Comparison of ENCODE assay signal across 15 cellular contexts in the genomic region with DNA sequence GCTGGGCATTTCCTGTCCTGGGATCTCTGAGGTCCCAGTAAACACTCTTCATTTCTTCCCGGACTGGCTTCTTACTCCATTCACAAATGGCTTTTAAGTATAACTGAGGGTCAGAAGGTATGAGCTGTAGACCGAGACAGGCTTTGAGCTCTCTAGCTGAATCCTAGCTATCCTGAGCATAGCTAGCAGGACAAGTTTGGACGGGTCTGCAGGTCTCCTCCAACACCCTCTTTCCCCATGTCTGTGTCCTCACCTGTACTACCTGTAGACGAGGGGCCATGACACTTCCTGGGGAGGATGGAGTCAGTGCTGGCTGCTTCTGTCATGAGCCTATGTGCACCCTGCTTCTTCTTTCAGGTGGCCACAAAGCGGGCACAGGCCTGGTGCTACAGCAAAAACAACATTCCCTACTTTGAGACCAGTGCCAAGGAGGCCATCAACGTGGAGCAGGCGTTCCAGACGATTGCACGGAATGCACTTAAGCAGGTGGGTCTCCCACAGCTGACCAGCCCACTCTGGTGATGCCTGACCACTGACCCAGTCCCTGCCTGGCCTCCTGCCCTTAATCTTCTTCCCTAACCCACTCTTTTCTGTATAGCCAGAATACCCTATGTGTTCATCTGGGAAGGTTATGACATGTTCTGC.
DNase-seq lines count a peak whose midpoint lies in the region; ATAC-seq and TF ChIP-seq lines count a peak whose summit lies in the region.
"Had no signal": no experiment of that assay in that cellular context is flagged by ENCODE, and none has a peak within 500 bp of the region (broad histone marks: within the 10 kb centered on the region; RNA-seq: fewer than 3 reads in every experiment).

No MANE protein-coding gene starts in this region.

- TF ChIP-seq EP300 in ovary (IDR thresholded peaks at IDR 0.05) = no peak

- H3K27me3 Mint-ChIP-seq in stimulated activated naive CD8-positive, alpha-beta T cell treated with anti-CD3 and anti-CD28 coated beads, Interleukin-15, Interleukin-2, amounts not matched to agents 100 ng/mL and 50 ng/mL, for 24 hours = no peaks in the 10 kb centered on the region
- no peaks in the 10 kb centered on the region for H3K27me3 Mint-ChIP-seq in activated naive CD8-positive, alpha-beta T cell treated with anti-CD3 and anti-CD28 coated beads, Interleukin-2, amount 50 U/mL, for 24 hours
- H3K27me3 Mint-ChIP-seq in naive thymus-derived CD4-positive, alpha-beta T cell = no peaks in the 10 kb centered on the region

- 85 to 88% (median 86%) methylated on average over 9 of the region's 9 CpGs for WGBS in ovary, 3 donors
- 92 to 95% (median 94%) methylated on average over 9 of the region's 9 CpGs for WGBS in spleen, 5 donors

- no peaks in the 10 kb centered on the region for H3K27me3 ChIP-seq in naive thymus-derived CD4-positive, alpha-beta T cell (ENCODE audit: control insufficient read depth in 2 of 2, insufficient read depth in 2 of 2, low read length in 2 of 2)
- H3K27me3 ChIP-seq in ovary (no peaks in the 10 kb centered on the region), spleen (replicated peaks in 1 of 7) (no peaks in the 10 kb centered on the region)
- H3K27me3 ChIP-seq: ascending aorta had no signal

- no peak for DNase-seq in stimulated activated naive CD8-positive, alpha-beta T cell treated with anti-CD3 and anti-CD28 coated beads, Interleukin-15, Interleukin-2, amounts not matched to agents 100 U/mL and 50 U/mL, for 24 hours
- DNase-seq in activated naive CD8-positive, alpha-beta T cell treated with anti-CD3 and anti-CD28 coated beads, Interleukin-2, amount 50 U/mL, for 24 hours = no peak
- no peak for DNase-seq in naive thymus-derived CD4-positive, alpha-beta T cell
- DNase-seq in ovary (no peak), spleen (no peak)
- no peak for DNase-seq in activated CD4-positive, CD25-positive, alpha-beta regulatory T cell (lab: John Stamatoyannopoulos, UW)
- DNase-seq: dermis blood vessel endothelial cell, DMS53, KG1, kidney glomerular epithelial cell, NCI-H1092 treated with DMSO at 0.1 percent for 48 hours had no signal

- TF ChIP-seq CTCF in ovary (IDR thresholded peaks at IDR 0.05) (no peak), spleen (IDR thresholded peaks at IDR 0.05 in 8 of 11, conservative IDR thresholded peaks at IDR 0.05 in 3 of 11) (no peak)

- peaks cover 7 to 52% (median 14%) of the 10 kb centered on the region in 3 experiments for H3K36me3 ChIP-seq in naive thymus-derived CD4-positive, alpha-beta T cell (ENCODE audit: control insufficient read depth in 2 of 3, insufficient read depth in 3 of 3, low read length in 3 of 3)
- H3K36me3 ChIP-seq in ovary (no peaks in the 10 kb centered on the region), spleen (peaks cover 0 to 71% (median 50%) of the 10 kb centered on the region in 6 donors)

- no peaks in the 10 kb centered on the region for H3K9me3 ChIP-seq in naive thymus-derived CD4-positive, alpha-beta T cell (ENCODE audit: control insufficient read depth in 2 of 3, low read length in 3 of 3)
- H3K9me3 ChIP-seq in ovary = no peaks in the 10 kb centered on the region
- no peaks in the 10 kb centered on the region for H3K9me3 ChIP-seq in spleen
- H3K9me3 ChIP-seq: ascending aorta, thoracic aorta had no signal

- no peak for TF ChIP-seq POLR2A in ovary (IDR thresholded peaks at IDR 0.05)
- no peak for TF ChIP-seq POLR2A in spleen (IDR thresholded peaks at IDR 0.05)

- POLR2A ChIA-PET in naive thymus-derived CD4-positive, alpha-beta T cell (lab: Charles Lee) = interaction anchor here (0.6 to 0.7 kb wide), 2 partner anchors 9 to 12 kb away, joined by 3 read pairs; no protein-coding TSS in a partner anchor

- no peak overlapping the region for H3K4me3 ChIP-seq in naive thymus-derived CD4-positive, alpha-beta T cell (ENCODE audit: low read length)
- H3K4me3 ChIP-seq in ovary (no peak overlapping the region), spleen (no peak overlapping the region)
- H3K4me3 ChIP-seq: ascending aorta, thoracic aorta had no signal

- H3K27ac ChIP-seq in naive thymus-derived CD4-positive, alpha-beta T cell (ENCODE audit: low read depth, low read length) = peak overlapping the region; percentile 74
- H3K27ac ChIP-seq in ovary (no peak overlapping the region), spleen (peak overlapping the region in 3 of 8 donors; percentile 81 to 83 (median 83))

- peaks cover 69% of the 10 kb centered on the region for H3K4me1 Mint-ChIP-seq in stimulated activated naive CD8-positive, alpha-beta T cell treated with anti-CD3 and anti-CD28 coated beads, Interleukin-15, Interleukin-2, amounts not matched to agents 100 ng/mL and 50 ng/mL, for 24 hours (ENCODE audit: low read depth)
- peaks cover 53% of the 10 kb centered on the region for H3K4me1 Mint-ChIP-seq in activated naive CD8-positive, alpha-beta T cell treated with anti-CD3 and anti-CD28 coated beads, Interleukin-2, amount 50 U/mL, for 24 hours
- peaks cover 40 to 73% (median 59%) of the 10 kb centered on the region in 7 donors for H3K4me1 Mint-ChIP-seq in naive thymus-derived CD4-positive, alpha-beta T cell

- intact Hi-C loops in naive thymus-derived CD4-positive, alpha-beta T cell (cut with micrococcal nuclease) = no loop called here
- intact Hi-C loops in ovary (cut with DNase I) (no loop called here), spleen (cut with DNase I; ENCODE audit: low total_unique reads) (no loop called here)

- CTCF ChIA-PET in naive thymus-derived CD4-positive, alpha-beta T cell (lab: Charles Lee) = interaction anchor here (0.6 to 1.5 kb wide), 3 partner anchors 126 to 260 kb away, joined by 3 to 4 read pairs (median 3); no protein-coding TSS in a partner anchor

- no peak overlapping the region for H3K4me3 Mint-ChIP-seq in stimulated activated naive CD8-positive, alpha-beta T cell treated with anti-CD3 and anti-CD28 coated beads, Interleukin-15, Interleukin-2, amounts not matched to agents 100 ng/mL and 50 ng/mL, for 24 hours
- H3K4me3 Mint-ChIP-seq in activated naive CD8-positive, alpha-beta T cell treated with anti-CD3 and anti-CD28 coated beads, Interleukin-2, amount 50 U/mL, for 24 hours = no peak overlapping the region
- H3K4me3 Mint-ChIP-seq in naive thymus-derived CD4-positive, alpha-beta T cell = no peak overlapping the region

- peaks cover 71% of the 10 kb centered on the region for H3K36me3 Mint-ChIP-seq in stimulated activated naive CD8-positive, alpha-beta T cell treated with anti-CD3 and anti-CD28 coated beads, Interleukin-15, Interleukin-2, amounts not matched to agents 100 ng/mL and 50 ng/mL, for 24 hours (ENCODE audit: low read depth)
- H3K36me3 Mint-ChIP-seq in activated naive CD8-positive, alpha-beta T cell treated with anti-CD3 and anti-CD28 coated beads, Interleukin-2, amount 50 U/mL, for 24 hours (ENCODE audit: low read depth) = peaks cover 65% of the 10 kb centered on the region
- peaks cover 11 to 33% (median 31%) of the 10 kb centered on the region in 5 donors for H3K36me3 Mint-ChIP-seq in naive thymus-derived CD4-positive, alpha-beta T cell

- ATAC-seq in stimulated activated naive CD8-positive, alpha-beta T cell treated with anti-CD3 and anti-CD28 coated beads, Interleukin-15, Interleukin-2, amounts not matched to agents 100 U/mL and 50 U/mL, for 24 hours = no peak
- no peak for ATAC-seq in activated naive CD8-positive, alpha-beta T cell treated with anti-CD3 and anti-CD28 coated beads, Interleukin-2, amount 50 U/mL, for 24 hours
- ATAC-seq in naive thymus-derived CD4-positive, alpha-beta T cell = no peak
- ATAC-seq in GM19452 (IDR thresholded peaks at IDR 0.05; ENCODE audit: unreplicated experiment) = no peak

- H3K9me3 Mint-ChIP-seq in stimulated activated naive CD8-positive, alpha-beta T cell treated with anti-CD3 and anti-CD28 coated beads, Interleukin-15, Interleukin-2, amounts not matched to agents 100 ng/mL and 50 ng/mL, for 24 hours = no peaks in the 10 kb centered on the region
- no peaks in the 10 kb centered on the region for H3K9me3 Mint-ChIP-seq in activated naive CD8-positive, alpha-beta T cell treated with anti-CD3 and anti-CD28 coated beads, Interleukin-2, amount 50 U/mL, for 24 hours
- no peaks in the 10 kb centered on the region for H3K9me3 Mint-ChIP-seq in naive thymus-derived CD4-positive, alpha-beta T cell

- H3K27ac Mint-ChIP-seq in stimulated activated naive CD8-positive, alpha-beta T cell treated with anti-CD3 and anti-CD28 coated beads, Interleukin-15, Interleukin-2, amounts not matched to agents 100 ng/mL and 50 ng/mL, for 24 hours = peak overlapping the region; percentile 98
- peak overlapping the region; percentile 91 for H3K27ac Mint-ChIP-seq in activated naive CD8-positive, alpha-beta T cell treated with anti-CD3 and anti-CD28 coated beads, Interleukin-2, amount 50 U/mL, for 24 hours
- peak overlapping the region; percentile 9 to 98 (median 91) for H3K27ac Mint-ChIP-seq in naive thymus-derived CD4-positive, alpha-beta T cell

- peaks cover 22 to 37% of the 10 kb centered on the region in 2 donors for H3K4me1 ChIP-seq in naive thymus-derived CD4-positive, alpha-beta T cell (ENCODE audit: control insufficient read depth in 2 of 2, insufficient read depth in 2 of 2, low read length in 2 of 2)
- peaks cover 4% of the 10 kb centered on the region for H3K4me1 ChIP-seq in ovary (ENCODE audit: insufficient read depth)
- H3K4me1 ChIP-seq in spleen = peaks cover 14 to 83% (median 52%) of the 10 kb centered on the region in 6 donors
